Comparison of ENCODE assay signal across 8 cellular contexts in the genomic region with DNA sequence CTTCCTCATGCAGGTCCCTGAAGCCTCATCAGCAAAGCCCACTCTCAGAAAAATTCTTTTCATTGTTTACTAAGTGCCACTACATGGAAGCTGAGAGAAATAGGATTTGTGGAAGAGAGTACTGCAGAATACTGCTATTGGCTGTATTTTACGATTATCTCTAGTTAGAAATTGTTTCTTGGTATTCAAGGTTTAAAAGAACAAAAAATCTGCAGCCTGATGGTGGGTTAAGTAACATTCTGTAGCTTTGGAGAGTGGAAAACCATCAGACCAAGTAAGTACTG. TPM values are rescaled to one million over a fixed set of nuclear protein-coding genes. Genes with fewer than 3 reads are reported as not detected.
A peak's percentile ranks its signal among the peaks of the same experiment; 100 is the strongest.
DNase-seq lines count a peak whose midpoint lies in the region.

No MANE protein-coding gene starts in this region.

- H3K27ac ChIP-seq in iPS-18a (ENCODE audit: low read length) (no peak overlapping the region), subcutaneous abdominal adipose tissue (ENCODE audit: low read depth, low read length) (no peak overlapping the region)

- H3K4me1 ChIP-seq in iPS-18a (ENCODE audit: control insufficient read depth, low read depth, low read length) (peaks cover 3% of the 10 kb centered on the region), subcutaneous abdominal adipose tissue (ENCODE audit: control insufficient read depth in 5 of 5, insufficient read depth in 5 of 5, low read length in 5 of 5) (peaks cover 2 to 23% (median 19%) of the 10 kb centered on the region in 5 donors)

- peak overlapping the region; percentile 73 for H3K4me3 Mint-ChIP-seq in activated CD4-positive, alpha-beta T cell treated with anti-CD3 and anti-CD28 coated beads, Interleukin-2, amount 10 ng/mL, durations not matched to agents 24 days and 14 days
- H3K4me3 Mint-ChIP-seq in activated T-helper 1 cell treated with anti-CD3 and anti-CD28 coated beads, Interleukin-12 subunit alpha, Interleukin-12 subunit beta, Interleukin-2, Interleukin-4 antibody, amounts not matched to agents 30 ng/mL and 10 ng/mL and 1 ng/mL, durations not matched to agents 14 hours and 24 hours and 36 hours, result peak overlapping the region; percentile 65

- H3K27me3 ChIP-seq in iPS-18a (ENCODE audit: control insufficient read depth, insufficient read depth, low read length) (no peaks in the 10 kb centered on the region), subcutaneous abdominal adipose tissue (ENCODE audit: control insufficient read depth in 5 of 5, insufficient read depth in 4 of 5, low read length in 5 of 5) (peaks cover 3 to 18% (median 12%) of the 10 kb centered on the region in 5 donors)

- intact Hi-C loops in activated CD4-positive, alpha-beta T cell treated with anti-CD3 and anti-CD28 coated beads, Interleukin-2, amount 10 ng/mL, durations not matched to agents 24 days and 14 days (cut with micrococcal nuclease), result loop anchor here (2.0 kb wide), 1 partner anchor 27 kb away; a partner anchor contains a TSS
- intact Hi-C loops in activated T-helper 1 cell treated with anti-CD3 and anti-CD28 coated beads, Interleukin-12 subunit alpha, Interleukin-12 subunit beta, Interleukin-2, Interleukin-4 antibody, amounts not matched to agents 30 ng/mL and 10 ng/mL and 1 ng/mL, durations not matched to agents 14 hours and 24 hours and 36 hours (cut with micrococcal nuclease), result loop anchor here (1.0 to 2.0 kb wide), 3 partner anchors 26 to 45 kb away; a partner anchor contains a TSS

- H3K9me3 ChIP-seq in iPS-18a (ENCODE audit: control insufficient read depth, low read depth, low read length), result no peaks in the 10 kb centered on the region
- no peaks in the 10 kb centered on the region for H3K9me3 ChIP-seq in subcutaneous abdominal adipose tissue (ENCODE audit: control insufficient read depth in 5 of 5, low read length in 5 of 5)

- H3K36me3 Mint-ChIP-seq in activated CD4-positive, alpha-beta T cell treated with anti-CD3 and anti-CD28 coated beads, Interleukin-2, amount 10 ng/mL, durations not matched to agents 24 days and 14 days (ENCODE audit: low read depth), result peaks cover 15% of the 10 kb centered on the region
- H3K36me3 Mint-ChIP-seq in activated T-helper 1 cell treated with anti-CD3 and anti-CD28 coated beads, Interleukin-12 subunit alpha, Interleukin-12 subunit beta, Interleukin-2, Interleukin-4 antibody, amounts not matched to agents 30 ng/mL and 10 ng/mL and 1 ng/mL, durations not matched to agents 14 hours and 24 hours and 36 hours (ENCODE audit: low read depth), result peaks cover 12% of the 10 kb centered on the region

- peak overlapping the region; percentile 70 for H3K27ac Mint-ChIP-seq in activated CD4-positive, alpha-beta T cell treated with anti-CD3 and anti-CD28 coated beads, Interleukin-2, amount 10 ng/mL, durations not matched to agents 24 days and 14 days
- peak overlapping the region; percentile 11 for H3K27ac Mint-ChIP-seq in activated T-helper 1 cell treated with anti-CD3 and anti-CD28 coated beads, Interleukin-12 subunit alpha, Interleukin-12 subunit beta, Interleukin-2, Interleukin-4 antibody, amounts not matched to agents 30 ng/mL and 10 ng/mL and 1 ng/mL, durations not matched to agents 14 hours and 24 hours and 36 hours

- peaks cover 20% of the 10 kb centered on the region for H3K36me3 ChIP-seq in iPS-18a (ENCODE audit: control insufficient read depth, low read depth, low read length)
- H3K36me3 ChIP-seq in subcutaneous abdominal adipose tissue (ENCODE audit: control insufficient read depth in 5 of 5, insufficient read depth in 5 of 5, low read length in 5 of 5), result peaks cover 3 to 27% (median 26%) of the 10 kb centered on the region in 5 donors

- H3K9ac ChIP-seq in iPS-18a (ENCODE audit: low read length), result no peak overlapping the region
- H3K9ac ChIP-seq in subcutaneous abdominal adipose tissue (ENCODE audit: low read length in 5 of 5), result peak overlapping the region in 3 of 5 donors; percentile 38 to 55 (median 52)

- H3K4me1 Mint-ChIP-seq in activated CD4-positive, alpha-beta T cell treated with anti-CD3 and anti-CD28 coated beads, Interleukin-2, amount 10 ng/mL, durations not matched to agents 24 days and 14 days, result peaks cover 12% of the 10 kb centered on the region
- peaks cover 13% of the 10 kb centered on the region for H3K4me1 Mint-ChIP-seq in activated T-helper 1 cell treated with anti-CD3 and anti-CD28 coated beads, Interleukin-12 subunit alpha, Interleukin-12 subunit beta, Interleukin-2, Interleukin-4 antibody, amounts not matched to agents 30 ng/mL and 10 ng/mL and 1 ng/mL, durations not matched to agents 14 hours and 24 hours and 36 hours (ENCODE audit: low read depth)

- H3K27me3 Mint-ChIP-seq in activated CD4-positive, alpha-beta T cell treated with anti-CD3 and anti-CD28 coated beads, Interleukin-2, amount 10 ng/mL, durations not matched to agents 24 days and 14 days, result no peaks in the 10 kb centered on the region
- H3K27me3 Mint-ChIP-seq in activated T-helper 1 cell treated with anti-CD3 and anti-CD28 coated beads, Interleukin-12 subunit alpha, Interleukin-12 subunit beta, Interleukin-2, Interleukin-4 antibody, amounts not matched to agents 30 ng/mL and 10 ng/mL and 1 ng/mL, durations not matched to agents 14 hours and 24 hours and 36 hours (ENCODE audit: insufficient read depth), result peaks cover 5% of the 10 kb centered on the region

- DNase-seq in activated CD4-positive, alpha-beta T cell treated with anti-CD3 and anti-CD28 coated beads, Interleukin-2, amount 10 ng/mL, durations not matched to agents 24 days and 14 days, result no peak
- no peak for DNase-seq in activated CD4-positive, alpha-beta T cell treated with anti-CD3 and anti-CD28 coated beads, Interleukin-2, amount 50 U/mL, for 48 hours
- DNase-seq in activated T-helper 1 cell treated with anti-CD3 and anti-CD28 coated beads, Interleukin-12 subunit alpha, Interleukin-12 subunit beta, Interleukin-2, Interleukin-4 antibody, amounts not matched to agents 30 ng/mL and 10 ng/mL and 1 ng/mL, durations not matched to agents 14 hours and 24 hours and 36 hours (ENCODE audit: low spot score), result no peak
- DNase-seq in putamen (ENCODE audit: low spot score) (no peak), CD1c-positive myeloid dendritic cell (ENCODE audit: extremely low spot score) (no peak)
- no peak for DNase-seq in stimulated activated CD8-positive, alpha-beta memory T cell treated with anti-CD3 and anti-CD28 coated beads, Interleukin-4, amount 100 ng/mL, for 48 hours

- no peaks in the 10 kb centered on the region for H3K9me3 Mint-ChIP-seq in activated CD4-positive, alpha-beta T cell treated with anti-CD3 and anti-CD28 coated beads, Interleukin-2, amount 10 ng/mL, durations not matched to agents 24 days and 14 days
- no peaks in the 10 kb centered on the region for H3K9me3 Mint-ChIP-seq in activated T-helper 1 cell treated with anti-CD3 and anti-CD28 coated beads, Interleukin-12 subunit alpha, Interleukin-12 subunit beta, Interleukin-2, Interleukin-4 antibody, amounts not matched to agents 30 ng/mL and 10 ng/mL and 1 ng/mL, durations not matched to agents 14 hours and 24 hours and 36 hours

- H3K4me3 ChIP-seq in iPS-18a (ENCODE audit: low read length) (peak overlapping the region; percentile 48), subcutaneous abdominal adipose tissue (ENCODE audit: low read depth in 1 of 5, low read length in 5 of 5) (peak overlapping the region; percentile 40 to 60 (median 49))

RNA-seq across cellular contexts. Expression of a gene that starts 27.3 kb away (rescaled TPM):
- total RNA-seq in activated CD4-positive, alpha-beta T cell treated with anti-CD3 and anti-CD28 coated beads, Interleukin-2, amount 10 ng/mL, durations not matched to agents 24 days and 14 days, result 44.2 and 46.5 TPM in 2 replicates
- total RNA-seq in activated T-helper 1 cell treated with anti-CD3 and anti-CD28 coated beads, Interleukin-12 subunit alpha, Interleukin-12 subunit beta, Interleukin-2, Interleukin-4 antibody, amounts not matched to agents 30 ng/mL and 10 ng/mL and 1 ng/mL, durations not matched to agents 14 hours and 24 hours and 36 hours, result 46.7 and 48.7 TPM in 2 replicates

RNA-seq across cellular contexts. Expression of a gene that starts 28.3 kb away (rescaled TPM):
- total RNA-seq in activated CD4-positive, alpha-beta T cell treated with anti-CD3 and anti-CD28 coated beads, Interleukin-2, amount 10 ng/mL, durations not matched to agents 24 days and 14 days, result 90.3 and 90.6 TPM in 2 replicates
- 86.9 and 88.6 TPM in 2 replicates for total RNA-seq in activated T-helper 1 cell treated with anti-CD3 and anti-CD28 coated beads, Interleukin-12 subunit alpha, Interleukin-12 subunit beta, Interleukin-2, Interleukin-4 antibody, amounts not matched to agents 30 ng/mL and 10 ng/mL and 1 ng/mL, durations not matched to agents 14 hours and 24 hours and 36 hours

RNA-seq across cellular contexts. Expression of a gene that starts 44.5 kb away (rescaled TPM):
- 143 and 148 TPM in 2 replicates for total RNA-seq in activated CD4-positive, alpha-beta T cell treated with anti-CD3 and anti-CD28 coated beads, Interleukin-2, amount 10 ng/mL, durations not matched to agents 24 days and 14 days
- total RNA-seq in activated T-helper 1 cell treated with anti-CD3 and anti-CD28 coated beads, Interleukin-12 subunit alpha, Interleukin-12 subunit beta, Interleukin-2, Interleukin-4 antibody, amounts not matched to agents 30 ng/mL and 10 ng/mL and 1 ng/mL, durations not matched to agents 14 hours and 24 hours and 36 hours, result 137 and 151 TPM in 2 replicates
